8 cellular contexts compared by ENCODE assay signal in the genomic region with DNA sequence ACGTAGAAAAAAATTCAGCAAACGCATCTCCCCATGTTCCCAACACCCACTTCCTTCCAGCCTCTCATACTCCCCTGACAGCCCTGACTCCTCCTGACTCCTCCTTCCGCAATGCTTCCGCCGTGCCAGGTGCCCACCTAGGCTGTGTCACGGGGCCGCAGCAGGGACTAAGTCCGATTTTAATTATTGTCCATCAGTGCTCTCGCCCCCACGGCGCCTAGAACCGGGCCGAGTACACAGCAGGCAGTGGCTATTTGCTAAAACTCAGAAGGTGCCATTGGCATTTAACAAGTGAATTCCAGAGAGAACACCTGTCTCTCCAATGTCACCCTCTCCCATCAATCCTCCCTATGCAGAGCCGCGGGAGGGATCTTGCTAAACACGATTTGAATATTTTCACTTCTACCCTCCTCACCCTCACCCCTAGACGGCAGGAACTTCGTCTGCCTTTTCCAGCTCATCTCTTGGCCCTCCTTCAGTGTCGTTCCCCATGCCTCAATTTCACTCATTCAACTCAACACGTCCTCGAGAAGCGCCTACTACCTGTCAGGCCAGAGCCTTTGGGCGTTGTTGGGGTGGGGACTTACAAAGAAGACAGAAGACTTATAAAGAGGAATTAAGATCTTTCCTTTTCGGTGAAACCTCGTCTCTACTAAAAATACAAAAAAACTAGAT. TPM values are rescaled to one million over a fixed set of nuclear protein-coding genes. Genes with fewer than 3 reads are reported as not detected.
A peak's percentile ranks its signal among the peaks of the same experiment; 100 is the strongest.
DNase-seq lines count a peak whose midpoint lies in the region; ATAC-seq and TF ChIP-seq lines count a peak whose summit lies in the region.
"Had no signal": no experiment of that assay in that cellular context is flagged by ENCODE, and none has a peak within 500 bp of the region (broad histone marks: within the 10 kb centered on the region; RNA-seq: fewer than 3 reads in every experiment).

No MANE protein-coding gene starts in this region.

- no peak overlapping the region for H3K4me3 Mint-ChIP-seq in activated CD4-positive, alpha-beta T cell treated with anti-CD3 and anti-CD28 coated beads, Interleukin-2, amount 10 ng/mL, durations not matched to agents 7 days and 5 days
- H3K4me3 Mint-ChIP-seq: brain had no signal

- ATAC-seq in GM18505 (IDR thresholded peaks at IDR 0.05; ENCODE audit: unreplicated experiment) (peak; percentile 8), GM21825 (IDR thresholded peaks at IDR 0.05; ENCODE audit: unreplicated experiment) (peak; percentile 11), gastroesophageal sphincter (no peak)

- H3K4me1 Mint-ChIP-seq in activated CD4-positive, alpha-beta T cell treated with anti-CD3 and anti-CD28 coated beads, Interleukin-2, amount 10 ng/mL, durations not matched to agents 7 days and 5 days = peaks cover 20% of the 10 kb centered on the region

- H3K36me3 ChIP-seq in MG63 = no peaks in the 10 kb centered on the region
- no peaks in the 10 kb centered on the region for H3K36me3 ChIP-seq in gastroesophageal sphincter
- H3K36me3 ChIP-seq in trophoblast cell (ENCODE audit: control insufficient read depth in 1 of 2, insufficient read depth in 2 of 2, low read length in 2 of 2) = no peaks in the 10 kb centered on the region

- no peak overlapping the region for H2BK5ac ChIP-seq in trophoblast cell (ENCODE audit: low read depth, low read length, poor library complexity)

- no peak overlapping the region for H4K12ac ChIP-seq in trophoblast cell (ENCODE audit: low read depth, low read length)

- H3K4me3 ChIP-seq in MG63 (peak overlapping the region; percentile 87), gastroesophageal sphincter (peak overlapping the region; percentile 42 to 74), trophoblast cell (ENCODE audit: low read depth, low read length) (peak overlapping the region; percentile 78)

- H2AK5ac ChIP-seq in trophoblast cell (ENCODE audit: low read length) = no peak overlapping the region

- H2BK12ac ChIP-seq in trophoblast cell (ENCODE audit: low read length) = no peak overlapping the region

- no peak overlapping the region for H3K14ac ChIP-seq in trophoblast cell (ENCODE audit: low read length)

- peaks cover 4% of the 10 kb centered on the region for H3K79me1 ChIP-seq in trophoblast cell (ENCODE audit: low read length)

- H4K8ac ChIP-seq in trophoblast cell (ENCODE audit: low read depth, low read length) = peak overlapping the region; percentile 71

- H3K36me3 Mint-ChIP-seq in activated CD4-positive, alpha-beta T cell treated with anti-CD3 and anti-CD28 coated beads, Interleukin-2, amount 10 ng/mL, durations not matched to agents 7 days and 5 days (ENCODE audit: low read depth) = no peaks in the 10 kb centered on the region
- H3K36me3 Mint-ChIP-seq: brain had no signal

- DNase-seq in MG63 = no peak
- peak; percentile 41 for DNase-seq in activated CD4-positive, alpha-beta T cell treated with anti-CD3 and anti-CD28 coated beads, Interleukin-2, amount 10 ng/mL, durations not matched to agents 7 days and 5 days
- peak; percentile 27 to 52 for DNase-seq in trophoblast cell
- DNase-seq in 8988T = no peak

- peak overlapping the region; percentile 85 for H3K4me2 ChIP-seq in trophoblast cell (ENCODE audit: low read length)

- 0 to 2% methylated on average over 20 to 23 of the region's 25 CpGs for WGBS in gastroesophageal sphincter (ENCODE audit: low coverage in 1 of 2), 2 donors
- WGBS in trophoblast cell (ENCODE audit: extremely low coverage, insufficient coverage, insufficient read length) = no CpG with 5 or more reads among the region's 25 CpGs

- H3K9me3 ChIP-seq in MG63 = no peaks in the 10 kb centered on the region
- H3K9me3 ChIP-seq in gastroesophageal sphincter = no peaks in the 10 kb centered on the region
- H3K9me3 ChIP-seq in trophoblast cell (ENCODE audit: insufficient read depth, low read depth, low read length) = no peaks in the 10 kb centered on the region

- H3K27me3 ChIP-seq in MG63 (no peaks in the 10 kb centered on the region), gastroesophageal sphincter (no peaks in the 10 kb centered on the region), trophoblast cell (ENCODE audit: insufficient read depth, low read length) (no peaks in the 10 kb centered on the region)

- H2AFZ ChIP-seq in trophoblast cell (ENCODE audit: insufficient read depth, low read length, poor library complexity) = peak overlapping the region; percentile 87

- no peak for TF ChIP-seq CTCF in gastroesophageal sphincter (IDR thresholded peaks at IDR 0.05)

- peaks cover 6% of the 10 kb centered on the region for H3K27me3 Mint-ChIP-seq in activated CD4-positive, alpha-beta T cell treated with anti-CD3 and anti-CD28 coated beads, Interleukin-2, amount 10 ng/mL, durations not matched to agents 7 days and 5 days

- H3K9me3 Mint-ChIP-seq in activated CD4-positive, alpha-beta T cell treated with anti-CD3 and anti-CD28 coated beads, Interleukin-2, amount 10 ng/mL, durations not matched to agents 7 days and 5 days = no peaks in the 10 kb centered on the region

- H4K91ac ChIP-seq in trophoblast cell (ENCODE audit: low read depth, low read length) = no peak overlapping the region

- H3K27ac ChIP-seq in gastroesophageal sphincter = peak overlapping the region; percentile 95 to 99 (median 98)
- no peak overlapping the region for H3K27ac ChIP-seq in trophoblast cell (ENCODE audit: low read depth, low read length)

- TF ChIP-seq EP300 in gastroesophageal sphincter (IDR thresholded peaks at IDR 0.05) = no peak

- TF ChIP-seq POLR2A in GM18505 (IDR thresholded peaks at IDR 0.05; ENCODE audit: borderline replicate concordance, extremely low read depth, insufficient read depth, insufficient read length) (no peak), gastroesophageal sphincter (IDR thresholded peaks at IDR 0.05) (no peak)

- no peak overlapping the region for H3K18ac ChIP-seq in trophoblast cell (ENCODE audit: low read length)

- H3K27ac Mint-ChIP-seq in activated CD4-positive, alpha-beta T cell treated with anti-CD3 and anti-CD28 coated beads, Interleukin-2, amount 10 ng/mL, durations not matched to agents 7 days and 5 days = no peak overlapping the region
- H3K27ac Mint-ChIP-seq: brain had no signal

- H3K4ac ChIP-seq in trophoblast cell (ENCODE audit: low read depth, low read length) = no peak overlapping the region

- no peak overlapping the region for H3K9ac ChIP-seq in trophoblast cell (ENCODE audit: low read length)

- POLR2A ChIA-PET in activated CD4-positive, alpha-beta T cell treated with anti-CD3 and anti-CD28 coated beads, Interleukin-2, amount 10 ng/mL, durations not matched to agents 7 days and 5 days (lab: Charles Lee) = no interaction called here

- H3K4me1 ChIP-seq in gastroesophageal sphincter = peaks cover 0 to 25% (median 0%) of the 10 kb centered on the region in 3 donors
- H3K4me1 ChIP-seq in trophoblast cell (ENCODE audit: control insufficient read depth in 1 of 2, insufficient read depth in 2 of 2, low read length in 2 of 2) = no peaks in the 10 kb centered on the region

- peaks cover 1% of the 10 kb centered on the region for H3K79me2 ChIP-seq in trophoblast cell (ENCODE audit: control insufficient read depth, insufficient read depth, low read length, poor library complexity)

- H3K23ac ChIP-seq in trophoblast cell (ENCODE audit: low read length) = no peak overlapping the region

- H2BK120ac ChIP-seq in trophoblast cell (ENCODE audit: insufficient read depth, low read length, poor library complexity) = no peak overlapping the region

- CTCF ChIA-PET in activated CD4-positive, alpha-beta T cell treated with anti-CD3 and anti-CD28 coated beads, Interleukin-2, amount 10 ng/mL, durations not matched to agents 7 days and 5 days (lab: Charles Lee) = interaction anchor here (0.6 to 1.8 kb wide), 7 partner anchors 9 to 81 kb away, joined by 3 to 7 read pairs (median 5); no protein-coding TSS in a partner anchor

RNA-seq across cellular contexts. Expression of a gene that starts 11.5 kb away (rescaled TPM):
- total RNA-seq in MG63 (2014; rRNA removed; shearing (Covaris generic); ENCODE audit: low replicate concordance) = 0.33 TPM in 1 of 2 replicates, not detected in the other
- under 1 TPM; 0.79 to 0.92 TPM for total RNA-seq in activated CD4-positive, alpha-beta T cell treated with anti-CD3 and anti-CD28 coated beads, Interleukin-2, amount 10 ng/mL, durations not matched to agents 7 days and 5 days
- 1 to 10 TPM; 4.4 to 10.0 (median 7.4) TPM for total RNA-seq in gastroesophageal sphincter
- 7.0 and 7.8 TPM in 2 replicates for polyA plus RNA-seq in trophoblast cell (2013)

RNA-seq across cellular contexts. Expression of a gene that starts 52.8 kb away (rescaled TPM):
- total RNA-seq in MG63 (2014; rRNA removed; shearing (Covaris generic); ENCODE audit: low replicate concordance) = not detected in 2 replicates
- not detected for total RNA-seq in activated CD4-positive, alpha-beta T cell treated with anti-CD3 and anti-CD28 coated beads, Interleukin-2, amount 10 ng/mL, durations not matched to agents 7 days and 5 days
- total RNA-seq in gastroesophageal sphincter = not detected
- polyA plus RNA-seq in trophoblast cell (2013) = 0.03 TPM in 2 replicates

Comparison
In these comparisons a context has a peak if more than half of its experiments do, and no peak if none do; other contexts are left out.
1. DNase-seq: peak in activated CD4-positive, alpha-beta T cell treated with anti-CD3 and anti-CD28 coated beads, Interleukin-2, amount 10 ng/mL, durations not matched to agents 7 days and 5 days (single experiment) and trophoblast cell (2 of 2); none in MG63 (single experiment) and 8988T (single experiment).
2. Peak in every context shown above with its lines, with median percentiles within 50 percentile points of each other: H3K4me3 ChIP-seq.